8 cellular contexts compared by ENCODE assay signal in the genomic region with DNA sequence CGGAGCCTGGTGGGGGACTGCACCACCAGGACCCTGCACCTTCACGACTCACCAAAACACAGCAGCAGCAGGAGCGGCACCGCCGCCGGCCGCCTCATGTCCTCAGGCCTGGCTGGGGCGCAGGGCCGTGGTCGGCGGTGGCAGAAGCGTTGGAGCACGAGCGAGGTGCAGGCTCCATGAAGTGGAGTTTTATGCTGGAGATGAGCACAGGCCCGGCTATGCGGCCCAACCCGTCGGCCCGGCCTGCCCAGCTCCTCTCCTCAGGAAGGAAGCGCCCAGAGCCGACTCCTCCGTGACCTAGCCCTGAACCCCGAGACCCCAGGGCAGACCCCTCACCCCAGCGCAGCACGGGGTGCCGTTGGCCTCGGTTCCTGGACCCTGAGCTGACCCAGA. TPM values are rescaled to one million over a fixed set of nuclear protein-coding genes. Genes with fewer than 3 reads are reported as not detected.
DNase-seq lines count a peak whose midpoint lies in the region; ATAC-seq and TF ChIP-seq lines count a peak whose summit lies in the region.

A gene (minus strand): TSS at position 162 of the 393 bp plus-strand sequence. CDS start 64 bp downstream, at position 98.

- DNase-seq in AG04450 (ENCODE audit: low read depth, low spot score) (no peak), coronary artery (ENCODE audit: low spot score) (no peak), NCI-H1048 (lab: John Stamatoyannopoulos, UW) (no peak)
- DNase-seq in naive thymus-derived CD4-positive, alpha-beta T cell: no peak

- H3K9ac ChIP-seq in KMS-11: peak within 1 kb of the TSS; percentile 66

- ATAC-seq in naive thymus-derived CD4-positive, alpha-beta T cell: no peak
- ATAC-seq in HG03196 (IDR thresholded peaks at IDR 0.05; ENCODE audit: unreplicated experiment) (no peak), HG03025 (IDR thresholded peaks at IDR 0.05; ENCODE audit: low FRiP score, unreplicated experiment) (no peak), HG03139 (IDR thresholded peaks at IDR 0.05; ENCODE audit: unreplicated experiment) (no peak)

- peaks cover 0 to 4% (median 0%) of the 10 kb centered on the region in 11 donors for H3K9me3 Mint-ChIP-seq in naive thymus-derived CD4-positive, alpha-beta T cell

- H3K27ac Mint-ChIP-seq in naive thymus-derived CD4-positive, alpha-beta T cell: peak within 1 kb of the TSS in 7 of 9 donors; percentile 38 to 90 (median 64)

- H3K27me3 Mint-ChIP-seq in naive thymus-derived CD4-positive, alpha-beta T cell: peaks cover 4 to 11% (median 5%) of the 10 kb centered on the region in 5 donors

- no peaks in the 10 kb centered on the region for H3K36me3 ChIP-seq in KMS-11 (ENCODE audit: insufficient read depth)
- no peaks in the 10 kb centered on the region for H3K36me3 ChIP-seq in naive thymus-derived CD4-positive, alpha-beta T cell (ENCODE audit: control insufficient read depth in 2 of 3, insufficient read depth in 3 of 3, low read length in 3 of 3)

- H3K4me1 Mint-ChIP-seq in naive thymus-derived CD4-positive, alpha-beta T cell: peaks cover 0 to 6% (median 1%) of the 10 kb centered on the region in 7 donors

- no peaks in the 10 kb centered on the region; the same call in 1 of the 2 replicates for H3K9me3 ChIP-seq in AG04450 (ENCODE audit: control insufficient read depth, insufficient read depth, low read length)
- no peaks in the 10 kb centered on the region for H3K9me3 ChIP-seq in naive thymus-derived CD4-positive, alpha-beta T cell (ENCODE audit: control insufficient read depth in 2 of 3, low read length in 3 of 3)

- no peaks in the 10 kb centered on the region for H3K36me3 Mint-ChIP-seq in naive thymus-derived CD4-positive, alpha-beta T cell

- intact Hi-C loops in naive thymus-derived CD4-positive, alpha-beta T cell (cut with micrococcal nuclease): loop anchor here (2.0 kb wide), 3 partner anchors 65 to 515 kb away; a partner anchor contains a TSS

- peak within 1 kb of the TSS; percentile 98 for H2AFZ ChIP-seq in KMS-11 (ENCODE audit: low read depth)

- no peaks in the 10 kb centered on the region for H4K20me1 ChIP-seq in KMS-11 (ENCODE audit: insufficient read depth)

- H3K27ac ChIP-seq in AG04450 (ENCODE audit: low read depth, low read length) (no peak within 1 kb of the TSS), KMS-11 (peak within 1 kb of the TSS; percentile 53), coronary artery (peak within 1 kb of the TSS; percentile 6 to 90)
- H3K27ac ChIP-seq in naive thymus-derived CD4-positive, alpha-beta T cell (ENCODE audit: low read depth, low read length): peak within 1 kb of the TSS; percentile 74

- H3K4me2 ChIP-seq in KMS-11: peak within 1 kb of the TSS; percentile 89

- POLR2A ChIA-PET in AG04450 (lab: Yijun Ruan, JAX): no interaction called here
- POLR2A ChIA-PET in naive thymus-derived CD4-positive, alpha-beta T cell (lab: Charles Lee): interaction anchor here (0.6 to 1.2 kb wide), 2 partner anchors 38 to 126 kb away, joined by 3 to 4 read pairs; a partner anchor contains a TSS

- peak within 1 kb of the TSS; percentile 61 for H3K4me3 ChIP-seq in AG04450 (ENCODE audit: low read depth, low read length)
- no peak within 1 kb of the TSS for H3K4me3 ChIP-seq in KMS-11 (IDR thresholded peaks at IDR 0.05; ENCODE audit: insufficient read depth, low read depth, low read length)
- H3K4me3 ChIP-seq in coronary artery: peak within 1 kb of the TSS; percentile 92
- H3K4me3 ChIP-seq in naive thymus-derived CD4-positive, alpha-beta T cell (ENCODE audit: low read length): peak within 1 kb of the TSS; percentile 37

- CTCF ChIA-PET in AG04450 (lab: Charles Lee): interaction anchor here (0.6 kb wide), 1 partner anchor 338 kb away, joined by 4 read pairs; no protein-coding TSS in a partner anchor
- CTCF ChIA-PET in naive thymus-derived CD4-positive, alpha-beta T cell (lab: Charles Lee): interaction anchor here (0.8 kb wide), 1 partner anchor 9 kb away, joined by 3 read pairs; no protein-coding TSS in a partner anchor

- peak within 1 kb of the TSS; percentile 49 to 82 (median 76) for H3K4me3 Mint-ChIP-seq in naive thymus-derived CD4-positive, alpha-beta T cell

- H3K27me3 ChIP-seq in AG04450 (ENCODE audit: control insufficient read depth, insufficient read depth, low read length) (peaks cover 4% of the 10 kb centered on the region), KMS-11 (ENCODE audit: insufficient read depth, low read depth) (peaks cover 24% of the 10 kb centered on the region)
- H3K27me3 ChIP-seq in naive thymus-derived CD4-positive, alpha-beta T cell (ENCODE audit: control insufficient read depth in 2 of 2, insufficient read depth in 2 of 2, low read length in 2 of 2): no peaks in the 10 kb centered on the region

- no peak for TF ChIP-seq CTCF in AG04450 (IDR thresholded peaks at IDR 0.05; ENCODE audit: low read depth, low read length)
- TF ChIP-seq CTCF in KMS-11 (conservative IDR thresholded peaks at IDR 0.05; ENCODE audit: low read depth, low read length): no peak
- TF ChIP-seq CTCF in coronary artery (IDR thresholded peaks at IDR 0.05): no peak

- H3K4me1 ChIP-seq in KMS-11 (ENCODE audit: low read depth, poor library complexity, severe bottlenecking): peaks cover 7% of the 10 kb centered on the region
- peaks cover 0 to 3% of the 10 kb centered on the region in 2 donors for H3K4me1 ChIP-seq in naive thymus-derived CD4-positive, alpha-beta T cell (ENCODE audit: control insufficient read depth in 2 of 2, insufficient read depth in 2 of 2, low read length in 2 of 2)

- no peaks in the 10 kb centered on the region for H3K79me2 ChIP-seq in KMS-11 (ENCODE audit: insufficient read depth, low read depth)

RNA-seq across cellular contexts. Expression of the gene that starts here (rescaled TPM):
- polyA plus RNA-seq in AG04450 (2011; rRNA removed): 0.32 and 0.46 TPM in 2 replicates
- polyA minus RNA-seq in AG04450 (2011; rRNA and poly(A)+ RNA removed): 0.04 and 0.23 TPM in 2 replicates
- 1 to 10 TPM in 2 of 5 experiments, under 1 TPM in 3; 0.32 to 1.6 (median 0.98) TPM for total RNA-seq in naive thymus-derived CD4-positive, alpha-beta T cell
- under 1 TPM in 1 of 2 donors, not detected in 1; 0.39 TPM for polyA plus RNA-seq in naive thymus-derived CD4-positive, alpha-beta T cell
